Comparison of ENCODE assay signal across 27 cellular contexts in the genomic region with DNA sequence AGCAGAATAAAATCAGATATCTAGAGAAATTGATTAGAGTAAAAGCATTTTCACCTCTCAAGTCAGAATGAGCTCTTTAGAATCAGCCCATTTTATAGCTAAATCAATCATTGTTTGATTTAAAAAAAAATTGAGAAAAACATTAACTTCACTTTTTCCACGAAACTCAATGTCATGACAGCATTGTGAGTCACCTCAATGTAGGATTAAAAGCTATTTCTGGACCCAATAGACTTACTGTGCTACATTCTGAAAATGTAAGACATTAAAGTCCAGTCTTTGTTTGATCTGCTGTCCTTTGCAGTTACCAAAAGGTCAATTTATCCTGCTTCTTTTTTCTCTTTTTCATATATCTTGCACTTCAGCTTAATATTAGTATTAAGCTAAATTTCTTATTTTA.
DNase-seq lines count a peak whose midpoint lies in the region; ATAC-seq and TF ChIP-seq lines count a peak whose summit lies in the region.
"Had no signal": no experiment of that assay in that cellular context is flagged by ENCODE, and none has a peak within 500 bp of the region (broad histone marks: within the 10 kb centered on the region; RNA-seq: fewer than 3 reads in every experiment).

No MANE protein-coding gene starts in this region.

- DNase-seq in COLO829 (ENCODE audit: low spot score) (peak; percentile 63), M059J (ENCODE audit: low read depth) (peak; percentile 60), astrocyte of the spinal cord (ENCODE audit: low read depth, low spot score) (peak; percentile 17), renal cortical epithelial cell (ENCODE audit: low read depth) (peak; percentile 5), HEK293T (ENCODE audit: extremely low spot score) (no peak), spleen (no peak), lower lobe of right lung (no peak), C1 segment of cervical spinal cord (lab: John Stamatoyannopoulos, UW) (no peak)
- DNase-seq: activated CD4-positive, alpha-beta T cell treated with anti-CD3 and anti-CD28 coated beads, Interleukin-2, amount 50 U/mL, for 4 hours; activated CD8-positive, alpha-beta memory T cell treated with anti-CD3 and anti-CD28 coated beads, Interleukin-2, amount 50 U/mL, for 4 hours; CD4-positive, CD25-positive, alpha-beta regulatory T cell; cortex of kidney; H7; heart left ventricle; KBM-7; midbrain; MV-4-11; NCI-H1694 treated with DMSO at 0.1 percent for 48 hours; NCI-H2171 treated with DMSO at 0.1 percent for 48 hours; NCI-H69; right lobe of liver; SIG-M5; T-helper 17 cell; upper lobe of right lung had no signal

- H3K36me3 ChIP-seq in spleen (no peaks in the 10 kb centered on the region), lower lobe of right lung (no peaks in the 10 kb centered on the region)
- H3K36me3 ChIP-seq: cardiac muscle cell, heart left ventricle, right lobe of liver, upper lobe of right lung had no signal

- 34 to 49% (median 37%) methylated on average over 1 of the region's 1 CpG for WGBS in spleen, 5 donors

- H3K4me1 ChIP-seq in spleen: no peaks in the 10 kb centered on the region
- H3K4me1 ChIP-seq in lower lobe of right lung: no peaks in the 10 kb centered on the region
- H3K4me1 ChIP-seq: heart left ventricle, parathyroid adenoma, right lobe of liver, upper lobe of right lung had no signal

- H3K9me3 ChIP-seq in spleen (peaks cover 0 to 4% (median 0%) of the 10 kb centered on the region in 8 donors), lower lobe of right lung (no peaks in the 10 kb centered on the region)
- H3K9me3 ChIP-seq: heart left ventricle, right lobe of liver, upper lobe of right lung had no signal

- no peak overlapping the region for H3K27ac ChIP-seq in spleen
- H3K27ac ChIP-seq in lower lobe of right lung: no peak overlapping the region
- H3K27ac ChIP-seq: cardiac muscle cell, heart left ventricle, parathyroid adenoma, right lobe of liver, upper lobe of right lung had no signal

- POLR2A ChIA-PET in HEK293T (lab: Yijun Ruan, JAX): no interaction called here

- in situ Hi-C loops in astrocyte of the spinal cord (cut with HindIII; ENCODE audit: low sequenced_read_pairs): no loop called here

- H3K4me3 ChIP-seq in astrocyte of the spinal cord (ENCODE audit: low read depth, low read length) (no peak overlapping the region), spleen (no peak overlapping the region), lower lobe of right lung (no peak overlapping the region)
- H3K4me3 ChIP-seq: cardiac muscle cell, heart left ventricle, right lobe of liver, upper lobe of right lung had no signal

- TF ChIP-seq POLR2A in spleen (IDR thresholded peaks at IDR 0.05): no peak

- CTCF ChIA-PET in HEK293T (lab: Yijun Ruan, JAX): interaction anchor here (0.6 kb wide), 1 partner anchor 283 kb away, joined by 3 read pairs; no protein-coding TSS in a partner anchor

- H3K27me3 ChIP-seq in spleen (replicated peaks in 1 of 7) (no peaks in the 10 kb centered on the region), lower lobe of right lung (ENCODE audit: low read depth) (no peaks in the 10 kb centered on the region)
- H3K27me3 ChIP-seq: right lobe of liver, upper lobe of right lung had no signal

- intact Hi-C loops in spleen (cut with DNase I; ENCODE audit: low total_unique reads) (no loop called here), lower lobe of right lung (cut with DNase I) (no loop called here)

- ATAC-seq in lower lobe of right lung: no peak
- ATAC-seq: heart left ventricle, left lobe of liver, right lobe of liver, T-helper 17 cell, upper lobe of right lung had no signal

- no peak for TF ChIP-seq CTCF in astrocyte of the spinal cord (IDR thresholded peaks at IDR 0.05; ENCODE audit: low read depth, low read length)
- TF ChIP-seq CTCF in spleen (IDR thresholded peaks at IDR 0.05 in 8 of 11, conservative IDR thresholded peaks at IDR 0.05 in 3 of 11): no peak
- no peak for TF ChIP-seq CTCF in lower lobe of right lung (IDR thresholded peaks at IDR 0.05)

TF ChIP-seq in HEK293T, 16 proteins besides CTCF, POLR2A, EP300 and RAD21:
- no peak for TF ChIP-seq ARNT (IDR thresholded peaks at IDR 0.05)
- TF ChIP-seq FOXM1 (IDR thresholded peaks at IDR 0.05; ENCODE audit: borderline replicate concordance): no peak

Comparison
In these comparisons a context has a peak if more than half of its experiments do, and no peak if none do; other contexts are left out.
1. DNase-seq: peak in COLO829 (single experiment), M059J (single experiment), astrocyte of the spinal cord (single experiment) and renal cortical epithelial cell (single experiment); none in HEK293T (single experiment), spleen (single experiment), lower lobe of right lung (single experiment) and C1 segment of cervical spinal cord (0 of 14).